Comparison of ENCODE assay signal across 16 cellular contexts in the genomic region with DNA sequence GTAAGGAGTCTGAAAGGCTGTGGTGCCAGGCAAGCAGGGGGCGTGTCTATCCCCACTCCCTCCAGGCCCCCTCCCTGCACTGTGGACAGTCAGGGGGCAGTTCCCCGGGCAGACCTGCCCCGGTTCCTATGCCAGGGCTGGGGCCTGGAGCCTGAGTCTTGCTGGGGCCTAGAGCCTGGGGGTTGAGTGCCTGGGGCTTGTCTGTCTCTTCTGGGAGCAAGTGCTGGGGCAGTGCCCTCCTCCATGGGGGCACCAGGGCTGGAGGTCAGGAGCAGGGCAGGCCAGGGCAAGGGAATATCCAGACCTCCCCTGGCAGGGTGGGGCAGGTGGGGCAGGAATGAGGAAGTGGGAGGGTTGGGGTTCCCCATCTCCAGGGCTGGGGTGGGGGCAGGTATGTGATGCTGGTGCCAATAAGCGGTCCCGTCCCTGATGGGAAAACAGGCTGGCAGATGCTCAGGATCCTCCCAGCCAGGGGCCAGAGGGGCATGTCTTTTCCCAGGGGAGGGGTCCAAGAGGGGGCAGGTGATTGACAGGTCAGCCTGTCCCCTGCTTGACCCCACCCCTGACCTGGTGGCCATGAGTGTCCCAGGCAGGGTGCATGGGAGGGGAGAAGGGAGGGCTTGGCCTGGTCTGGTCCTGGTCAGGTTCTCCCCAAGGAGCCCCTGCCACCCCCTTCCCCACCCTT. TPM values are rescaled to one million over a fixed set of nuclear protein-coding genes. Genes with fewer than 3 reads are reported as not detected.
A peak's percentile ranks its signal among the peaks of the same experiment; 100 is the strongest.
DNase-seq lines count a peak whose midpoint lies in the region; ATAC-seq, FAIRE-seq and TF ChIP-seq lines count a peak whose summit lies in the region.
"Had no signal": no experiment of that assay in that cellular context is flagged by ENCODE, and none has a peak within 500 bp of the region (broad histone marks: within the 10 kb centered on the region; RNA-seq: fewer than 3 reads in every experiment).

No MANE protein-coding gene starts in this region.

- H4K20me1 ChIP-seq in fibroblast of lung (ENCODE audit: control insufficient read depth, extremely low read depth, insufficient read depth, low read length), result no peaks in the 10 kb centered on the region

- TF ChIP-seq CTCF in fibroblast of lung (conservative IDR thresholded peaks at IDR 0.05 in 1 of 2, IDR thresholded peaks at IDR 0.05 in 1 of 2; ENCODE audit: low read depth in 1 of 2, low read length in 2 of 2), result no peak
- TF ChIP-seq CTCF in gastrocnemius medialis (IDR thresholded peaks at IDR 0.05 in 4 of 5, conservative IDR thresholded peaks at IDR 0.05 in 1 of 5), result no peak

- H3K4me1 ChIP-seq in fibroblast of lung (ENCODE audit: control insufficient read depth, extremely low read depth, insufficient read depth, low read length) (peaks cover 23% of the 10 kb centered on the region), gastrocnemius medialis (peaks cover 28 to 35% of the 10 kb centered on the region in 2 donors), small intestine (ENCODE audit: control insufficient read depth in 2 of 2, insufficient read depth in 1 of 2, low read depth in 1 of 2, low read length in 1 of 2) (peaks cover 0 to 19% of the 10 kb centered on the region in 2 donors)
- H3K4me1 ChIP-seq: BE2C had no signal

- no peak for FAIRE-seq in small intestine (lab: Jason Lieb, UNC)
- FAIRE-seq: endothelial cell of umbilical vein, G401.6 had no signal

- H3K9me3 ChIP-seq in fibroblast of lung (ENCODE audit: control insufficient read depth, insufficient read depth, low read depth, low read length) (no peaks in the 10 kb centered on the region), gastrocnemius medialis (no peaks in the 10 kb centered on the region), small intestine (ENCODE audit: control insufficient read depth, low read depth) (no peaks in the 10 kb centered on the region)
- H3K9me3 ChIP-seq: BE2C, heart left ventricle had no signal

- TF ChIP-seq POLR2A in gastrocnemius medialis (IDR thresholded peaks at IDR 0.05), result no peak

- H3K36me3 ChIP-seq in fibroblast of lung (ENCODE audit: control insufficient read depth, insufficient read depth, low read length) (no peaks in the 10 kb centered on the region), gastrocnemius medialis (no peaks in the 10 kb centered on the region), small intestine (ENCODE audit: control insufficient read depth in 2 of 2, insufficient read depth in 2 of 2, low read length in 2 of 2) (no peaks in the 10 kb centered on the region)
- H3K36me3 ChIP-seq: BE2C, heart left ventricle had no signal

- no peaks in the 10 kb centered on the region for H3K27me3 ChIP-seq in fibroblast of lung (ENCODE audit: control insufficient read depth, insufficient read depth, low read length)
- H3K27me3 ChIP-seq in gastrocnemius medialis, result no peaks in the 10 kb centered on the region
- H3K27me3 ChIP-seq in small intestine (ENCODE audit: control insufficient read depth in 2 of 2, insufficient read depth in 2 of 2, low read length in 2 of 2), result no peaks in the 10 kb centered on the region
- H3K27me3 ChIP-seq: BE2C, heart left ventricle had no signal

- in situ Hi-C loops in Caki2 (cut with HindIII; ENCODE audit: low pct_unique_long_range_greater_than_20kb, low sequenced_read_pairs), result no loop called here
- in situ Hi-C loops in gastrocnemius medialis (cut with MboI; ENCODE audit: low sequenced_read_pairs in 4 of 4), result no loop called here

- ATAC-seq in gastrocnemius medialis, result peak in 1 of 2 donors; percentile 35
- no peak for ATAC-seq in HG03097 (IDR thresholded peaks at IDR 0.05; ENCODE audit: low FRiP score, unreplicated experiment)

- no peak overlapping the region for H3K4me2 ChIP-seq in fibroblast of lung (ENCODE audit: extremely low read depth, insufficient read depth, low read length)

- H3K9ac ChIP-seq in fibroblast of lung (ENCODE audit: insufficient read depth, low read length), result no peak overlapping the region

- no peak overlapping the region for H2AFZ ChIP-seq in fibroblast of lung (ENCODE audit: low read length)

- intact Hi-C loops in gastrocnemius medialis (cut with DNase I; ENCODE audit: low total_unique reads), result no loop called here

- no peaks in the 10 kb centered on the region for H3K79me2 ChIP-seq in fibroblast of lung (ENCODE audit: control insufficient read depth, insufficient read depth, low read length)

- H3K27ac ChIP-seq in fibroblast of lung (ENCODE audit: insufficient read depth, low read length), result peak overlapping the region; percentile 95
- H3K27ac ChIP-seq in gastrocnemius medialis, result peak overlapping the region; percentile 7 to 74 (median 36)
- H3K27ac ChIP-seq in small intestine (ENCODE audit: low read depth in 1 of 2, low read length in 1 of 2), result peak overlapping the region in 1 of 2 donors; percentile 85

- H3K4me3 ChIP-seq in fibroblast of lung (replicated peaks in 1 of 4; ENCODE audit: control extremely low read depth in 1 of 4, insufficient read depth in 1 of 4, low read depth in 3 of 4, low read length in 4 of 4), result no peak overlapping the region
- no peak overlapping the region for H3K4me3 ChIP-seq in gastrocnemius medialis
- no peak overlapping the region for H3K4me3 ChIP-seq in small intestine (ENCODE audit: low read depth in 1 of 2, low read length in 2 of 2)
- H3K4me3 ChIP-seq: heart left ventricle had no signal

- WGBS in small intestine, 3 donors, result 55 to 58% (median 57%) methylated on average over 5 of the region's 5 CpGs

- DNase-seq in Caki2 (ENCODE audit: low read depth), result peak; percentile 67
- DNase-seq in NCI-H526 treated with DMSO at 0.1 percent for 48 hours (lab: John Stamatoyannopoulos, UW), result peak; percentile 62
- DNase-seq in fibroblast of lung (ENCODE audit: low read depth in 2 of 2), result no peak
- no peak for DNase-seq in gastrocnemius medialis
- no peak for DNase-seq in Kasumi-1 (lab: John Stamatoyannopoulos, UW)
- DNase-seq in nucleus accumbens (lab: John Stamatoyannopoulos, UW), result no peak
- DNase-seq in small intestine, result no peak
- DNase-seq: BE2C; heart left ventricle; occipital lobe; PC-3; stimulated activated CD8-positive, alpha-beta memory T cell treated with anti-CD3 and anti-CD28 coated beads, Interleukin-4, amount 100 ng/mL, for 48 hours; T-helper 2 cell had no signal

RNA-seq across cellular contexts. Expression of gene TNFAIP2, which starts 11.8 kb away (rescaled TPM):
- 124 and 157 TPM in 2 replicates for total RNA-seq in Caki2 (2014; rRNA removed; shearing (Covaris generic); ENCODE audit: low replicate concordance)
- total RNA-seq in fibroblast of lung (102 and 139 TPM in 2 replicates), gastrocnemius medialis (10 to 100 TPM; 14.8 to 72.9 (median 22.3) TPM)
- polyA plus RNA-seq in fibroblast of lung (31.6 and 71.5 TPM in 2 replicates), small intestine (10 to 100 TPM in 2 of 3 donors, 1 to 10 TPM in 1; 7.2 to 42.9 (median 11.9) TPM)
- 38.4 and 86.3 TPM in 2 replicates for polyA plus RNA-seq in fibroblast of lung (2012)
- 91.2 and 178 TPM in 2 replicates for polyA minus RNA-seq in fibroblast of lung (ENCODE audit: low replicate concordance)

RNA-seq across cellular contexts. Expression of gene EXOC3L4, which starts 16.9 kb away (rescaled TPM):
- total RNA-seq in Caki2 (2014; rRNA removed; shearing (Covaris generic); ENCODE audit: low replicate concordance), result 0.98 TPM in 1 of 2 replicates, not detected in the other
- total RNA-seq in fibroblast of lung (0.26 and 0.50 TPM in 2 replicates), gastrocnemius medialis (1 to 10 TPM in 1 of 4 donors, under 1 TPM in 1, not detected in 2; 0.35 to 2.4 TPM)
- polyA plus RNA-seq in fibroblast of lung (0.18 and 0.39 TPM in 2 replicates), small intestine (100 to 1,000 TPM in 1 of 3 donors, 10 to 100 TPM in 2; 35.7 to 110 (median 85.1) TPM)
- 0.16 and 0.51 TPM in 2 replicates for polyA plus RNA-seq in fibroblast of lung (2012)
- not detected in 2 replicates for polyA minus RNA-seq in fibroblast of lung (ENCODE audit: low replicate concordance)
- total RNA-seq: endothelial cell of umbilical vein had no signal
- polyA plus RNA-seq: endothelial cell of umbilical vein had no signal

RNA-seq across cellular contexts. Expression of gene LBHD2, which starts 27.4 kb away (rescaled TPM):
- total RNA-seq in Caki2 (2014; rRNA removed; shearing (Covaris generic); ENCODE audit: low replicate concordance), result 7.5 TPM in 1 of 2 replicates, not detected in the other
- not detected in 2 replicates for total RNA-seq in fibroblast of lung
- not detected in 2 replicates for polyA plus RNA-seq in fibroblast of lung
- not detected in 2 replicates for polyA plus RNA-seq in fibroblast of lung (2012)
- not detected in 2 replicates for polyA minus RNA-seq in fibroblast of lung (ENCODE audit: low replicate concordance)
- total RNA-seq in gastrocnemius medialis, result not detected
- not detected for polyA plus RNA-seq in small intestine
- total RNA-seq: endothelial cell of umbilical vein, heart left ventricle, occipital lobe, PC-3 had no signal
- polyA plus RNA-seq: endothelial cell of umbilical vein had no signal

RNA-seq across cellular contexts. Expression of gene CDC42BPB, which starts 54.1 kb away (rescaled TPM):
- 7.5 and 12.9 TPM in 2 replicates for total RNA-seq in Caki2 (2014; rRNA removed; shearing (Covaris generic); ENCODE audit: low replicate concordance)
- 66.8 and 98.3 TPM in 2 replicates for total RNA-seq in fibroblast of lung
- 44.8 and 53.1 TPM in 2 replicates for polyA plus RNA-seq in fibroblast of lung
- polyA plus RNA-seq in fibroblast of lung (2012), result 52.4 and 59.6 TPM in 2 replicates
- 258 and 297 TPM in 2 replicates for polyA minus RNA-seq in fibroblast of lung (ENCODE audit: low replicate concordance)
- 10 to 100 TPM; 30.0 to 64.3 (median 32.6) TPM for total RNA-seq in gastrocnemius medialis
- polyA plus RNA-seq in small intestine, result 10 to 100 TPM; 29.2 to 48.3 (median 30.6) TPM

Comparison
In these comparisons a context has a peak if more than half of its experiments do, and no peak if none do; other contexts are left out.
1. DNase-seq: peak in Caki2 (single experiment) and NCI-H526 treated with DMSO at 0.1 percent for 48 hours (single experiment); none in fibroblast of lung (0 of 2), gastrocnemius medialis (0 of 2), Kasumi-1 (0 of 2), nucleus accumbens (0 of 56) and small intestine (single experiment).